ENCODE assay signal across 8 cellular contexts in the genomic region with DNA sequence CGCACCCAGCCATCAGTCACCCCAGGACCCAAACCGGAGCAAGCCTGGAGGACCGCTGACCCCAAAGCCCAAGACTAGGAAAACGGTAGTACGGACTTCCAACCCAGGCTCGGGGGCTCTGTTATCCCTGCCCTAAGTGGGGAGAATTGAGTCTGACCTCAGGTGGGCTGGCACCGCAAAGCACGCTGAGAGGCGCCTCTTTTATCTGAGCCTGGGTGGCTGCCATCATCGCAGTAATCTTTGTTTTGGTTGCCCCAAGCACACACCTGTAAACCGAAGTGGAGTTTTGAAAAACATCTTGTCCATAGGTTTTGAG. TPM values are rescaled to one million over a fixed set of nuclear protein-coding genes. Genes with fewer than 3 reads are reported as not detected.
DNase-seq lines count a peak whose midpoint lies in the region; ATAC-seq and TF ChIP-seq lines count a peak whose summit lies in the region.

No MANE protein-coding gene starts in this region.

- peak overlapping the region in 3 of 4 donors; percentile 12 to 59 (median 34) for H3K4me3 Mint-ChIP-seq in CD4-positive, CD25-positive, alpha-beta regulatory T cell
- peak overlapping the region; percentile 81 to 86 (median 85) for H3K4me3 Mint-ChIP-seq in nephron

- H3K9ac ChIP-seq in HUES6 (ENCODE audit: low read length): peak overlapping the region; percentile 84

- H3K27me3 Mint-ChIP-seq in CD4-positive, CD25-positive, alpha-beta regulatory T cell: peaks cover 63% of the 10 kb centered on the region
- peaks cover 9% of the 10 kb centered on the region for H3K27me3 Mint-ChIP-seq in nephron (ENCODE audit: low read depth)

- no peaks in the 10 kb centered on the region for H3K36me3 Mint-ChIP-seq in CD4-positive, CD25-positive, alpha-beta regulatory T cell
- H3K36me3 Mint-ChIP-seq in nephron (ENCODE audit: low read depth): peaks cover 10% of the 10 kb centered on the region

- intact Hi-C loops in dorsolateral prefrontal cortex (cut with DNase I): loop anchor here (2.0 to 10.0 kb wide), 9 partner anchors 76 to 347 kb away; a partner anchor contains a TSS

- H3K27ac Mint-ChIP-seq in CD4-positive, CD25-positive, alpha-beta regulatory T cell: no peak overlapping the region
- peak overlapping the region in 2 of 3 experiments; percentile 26 to 30 for H3K27ac Mint-ChIP-seq in nephron

- peaks cover 0 to 5% (median 0%) of the 10 kb centered on the region in 7 donors for H3K9me3 Mint-ChIP-seq in CD4-positive, CD25-positive, alpha-beta regulatory T cell
- no peaks in the 10 kb centered on the region for H3K9me3 Mint-ChIP-seq in nephron

- no peak for ATAC-seq in CD4-positive, CD25-positive, alpha-beta regulatory T cell (ENCODE audit: low read depth in 2 of 2)
- no peak for ATAC-seq in GM18858 (IDR thresholded peaks at IDR 0.05; ENCODE audit: unreplicated experiment)

- H3K9me3 ChIP-seq in CD4-positive, CD25-positive, alpha-beta regulatory T cell (ENCODE audit: control insufficient read depth in 2 of 2, low read length in 2 of 2): no peaks in the 10 kb centered on the region
- H3K9me3 ChIP-seq in HUES6 (ENCODE audit: control insufficient read depth, insufficient read depth, low read depth, low read length): no peaks in the 10 kb centered on the region

- H3K4me3 ChIP-seq in CD4-positive, CD25-positive, alpha-beta regulatory T cell (ENCODE audit: low read depth, low read length): no peak overlapping the region
- H3K4me3 ChIP-seq in HUES6 (ENCODE audit: low read depth, low read length) (peak overlapping the region; percentile 86), dorsolateral prefrontal cortex (peak overlapping the region; percentile 59 to 98 (median 90))

- no peak for DNase-seq in CD4-positive, CD25-positive, alpha-beta regulatory T cell
- no peak for DNase-seq in dorsolateral prefrontal cortex
- DNase-seq in HuH-7.5 (ENCODE audit: low spot score): no peak
- no peak for DNase-seq in DMS153 (lab: John Stamatoyannopoulos, UW)
- DNase-seq in NOMO-1 (lab: John Stamatoyannopoulos, UW; ENCODE audit: unreplicated experiment in 2 of 2): no peak

- H3K27ac ChIP-seq in CD4-positive, CD25-positive, alpha-beta regulatory T cell (ENCODE audit: insufficient read depth, low read length, poor library complexity, severe bottlenecking): no peak overlapping the region
- no peak overlapping the region for H3K27ac ChIP-seq in HUES6 (ENCODE audit: low read depth, low read length)
- H3K27ac ChIP-seq in dorsolateral prefrontal cortex: peak overlapping the region in 58 of 59 donors; percentile 71 to 99 (median 92)

- H3K4me1 Mint-ChIP-seq in CD4-positive, CD25-positive, alpha-beta regulatory T cell: peaks cover 0 to 13% (median 2%) of the 10 kb centered on the region in 4 donors
- H3K4me1 Mint-ChIP-seq in nephron: peaks cover 9% of the 10 kb centered on the region

- H3K4me1 ChIP-seq in CD4-positive, CD25-positive, alpha-beta regulatory T cell (ENCODE audit: control insufficient read depth, insufficient read depth, low read length, poor library complexity, severe bottlenecking): peaks cover 11% of the 10 kb centered on the region
- H3K4me1 ChIP-seq in HUES6 (ENCODE audit: control insufficient read depth, insufficient read depth, low read length): peaks cover 36% of the 10 kb centered on the region

- TF ChIP-seq CTCF in dorsolateral prefrontal cortex (IDR thresholded peaks at IDR 0.05 in 54 of 56, conservative IDR thresholded peaks at IDR 0.05 in 2 of 56; ENCODE audit: low read depth in 1 of 56, partially characterized antibody in 56 of 56): no peak
- TF ChIP-seq CTCF in nephron (IDR thresholded peaks at IDR 0.05; ENCODE audit: unreplicated experiment in 3 of 3): no peak

- no peaks in the 10 kb centered on the region for H3K36me3 ChIP-seq in CD4-positive, CD25-positive, alpha-beta regulatory T cell (ENCODE audit: control insufficient read depth, insufficient read depth, low read length)
- H3K36me3 ChIP-seq in HUES6 (ENCODE audit: control insufficient read depth, insufficient read depth, low read length): no peaks in the 10 kb centered on the region

- H3K27me3 ChIP-seq in CD4-positive, CD25-positive, alpha-beta regulatory T cell (ENCODE audit: control insufficient read depth, insufficient read depth, low read length): peaks cover 26% of the 10 kb centered on the region
- H3K27me3 ChIP-seq in HUES6 (ENCODE audit: control insufficient read depth, insufficient read depth, low read length): peaks cover 14% of the 10 kb centered on the region; the same call in 1 of the 2 replicates
- no peaks in the 10 kb centered on the region for H3K27me3 ChIP-seq in dorsolateral prefrontal cortex

RNA-seq across cellular contexts. Expression of a gene that starts 0.9 kb away (rescaled TPM):
- 0.69 TPM for total RNA-seq in CD4-positive, CD25-positive, alpha-beta regulatory T cell
- not detected for polyA plus RNA-seq in CD4-positive, CD25-positive, alpha-beta regulatory T cell
- total RNA-seq in dorsolateral prefrontal cortex: 10 to 100 TPM; 18.2 to 46.9 (median 29.5) TPM

Comparison
In these comparisons a context has a peak if more than half of its experiments do, and no peak if none do; other contexts are left out.
1. H3K27ac ChIP-seq: peak in dorsolateral prefrontal cortex (58 of 59); none in CD4-positive, CD25-positive, alpha-beta regulatory T cell (single experiment) and HUES6 (single experiment).
2. H3K27ac Mint-ChIP-seq: peak in nephron (2 of 3); none in CD4-positive, CD25-positive, alpha-beta regulatory T cell (0 of 3).
3. RNA of a gene that starts 0.9 kb away (total RNA-seq): 18.2 to 46.9 TPM in dorsolateral prefrontal cortex; 0.69 TPM in CD4-positive, CD25-positive, alpha-beta regulatory T cell (single experiment); every median in the first group is over 10 times any median in the second.